In the genomic region with DNA sequence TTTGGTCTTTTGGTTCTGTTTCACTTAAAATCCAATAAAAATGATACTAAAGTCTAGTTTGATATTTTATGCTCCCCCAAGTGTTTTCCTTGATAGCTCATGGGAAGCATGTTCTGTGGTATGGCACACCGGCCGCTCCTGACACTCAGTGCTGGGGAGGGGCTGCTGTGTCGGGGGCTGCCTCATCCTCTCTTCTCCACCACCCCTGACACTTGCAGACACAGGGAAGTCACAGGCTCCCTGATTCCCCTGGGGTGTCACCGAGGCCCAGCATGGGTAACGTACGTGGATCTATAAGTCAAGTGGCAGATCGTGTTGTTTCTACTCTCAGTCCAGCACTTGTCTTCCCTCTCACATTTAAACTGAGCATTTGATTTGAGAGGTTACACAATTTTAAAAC, we compare ENCODE assay signal across 4 cellular contexts.
"Had no signal": no experiment of that assay in that cellular context is flagged by ENCODE, and none has a peak within 500 bp of the region (broad histone marks: within the 10 kb centered on the region; RNA-seq: fewer than 3 reads in every experiment).

No MANE protein-coding gene starts in this region.

- H2AFZ ChIP-seq: GM23338 had no signal

- H3K4me3 ChIP-seq: GM23338 had no signal

- H3K4me2 ChIP-seq: GM23338 had no signal

- H3K27ac Mint-ChIP-seq: GM23338, H9 had no signal

- H3K4me3 Mint-ChIP-seq: GM23338, H9 had no signal

- H3K9me3 Mint-ChIP-seq: GM23338, H9 had no signal

- DNase-seq: H9, HCEC 1CT, IMR-90 had no signal
